In the genomic region with DNA sequence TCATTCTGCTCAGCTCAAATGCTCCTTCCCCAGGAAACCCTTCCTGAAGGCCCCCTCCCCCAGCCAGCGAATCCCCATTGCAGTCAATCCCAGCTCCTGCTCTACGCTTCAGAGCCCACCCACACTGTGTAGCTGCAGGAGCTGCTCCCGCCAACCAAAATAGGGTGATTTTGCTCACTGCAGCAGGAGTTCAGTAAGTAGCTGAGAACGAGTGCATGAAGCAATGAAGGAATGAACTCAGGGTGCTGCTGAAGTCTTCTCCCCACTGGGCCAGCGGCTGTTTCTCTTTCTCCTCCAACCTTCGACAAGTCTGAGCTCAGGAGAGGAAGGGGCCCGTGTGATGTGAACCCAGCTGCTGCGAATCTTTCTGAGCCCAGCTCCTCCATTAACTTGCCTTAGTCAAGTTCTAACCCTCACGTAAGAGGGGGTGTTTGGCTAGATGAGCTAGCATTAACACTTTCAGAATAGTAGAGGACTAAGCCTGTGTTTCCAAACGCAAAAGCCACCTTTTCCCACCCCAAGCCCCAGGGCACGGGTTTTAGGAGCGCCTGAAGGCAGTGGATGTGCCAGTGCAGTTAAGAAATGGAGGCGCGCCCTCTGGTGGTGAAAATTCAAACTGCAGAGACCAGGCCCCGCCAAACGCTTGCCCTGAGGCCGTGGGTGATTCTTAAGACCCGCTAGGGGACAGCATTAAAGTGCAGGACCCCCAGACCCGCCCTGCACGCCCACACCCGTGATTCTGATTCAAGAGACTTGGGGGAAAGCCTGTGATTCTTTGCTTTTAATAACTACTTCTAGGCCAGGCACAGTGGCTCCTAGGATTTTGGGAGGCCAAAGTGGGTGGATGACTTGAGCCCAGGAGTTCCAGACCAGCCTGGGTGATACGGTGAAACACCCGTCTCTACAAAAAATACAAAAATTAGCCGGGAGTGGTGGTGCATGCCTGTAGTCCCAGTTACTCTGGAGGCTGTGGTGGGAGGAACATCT, we compare ENCODE assay signal across 9 cellular contexts. TPM values are rescaled to one million over a fixed set of nuclear protein-coding genes. Genes with fewer than 3 reads are reported as not detected.
DNase-seq lines count a peak whose midpoint lies in the region; ATAC-seq and TF ChIP-seq lines count a peak whose summit lies in the region.
"Had no signal": no experiment of that assay in that cellular context is flagged by ENCODE, and none has a peak within 500 bp of the region (broad histone marks: within the 10 kb centered on the region; RNA-seq: fewer than 3 reads in every experiment).

No MANE protein-coding gene starts in this region.

- no peak overlapping the region for H3K4me3 Mint-ChIP-seq in activated CD8-positive, alpha-beta memory T cell treated with anti-CD3 and anti-CD28 coated beads, Interleukin-2, amount 10 ng/mL, durations not matched to agents 7 days and 5 days
- no peak overlapping the region for H3K4me3 Mint-ChIP-seq in nephron progenitor cell

- peaks cover 6% of the 10 kb centered on the region for H3K9me3 ChIP-seq in thoracic aorta

- CTCF ChIA-PET in activated CD8-positive, alpha-beta memory T cell treated with anti-CD3 and anti-CD28 coated beads, Interleukin-2, amount 10 ng/mL, durations not matched to agents 7 days and 5 days (lab: Charles Lee): interaction anchor here (0.7 to 2.0 kb wide), 16 partner anchors 8 to 513 kb away, joined by 3 to 14 read pairs (median 4); no protein-coding TSS in a partner anchor

- H3K27me3 Mint-ChIP-seq in activated CD8-positive, alpha-beta memory T cell treated with anti-CD3 and anti-CD28 coated beads, Interleukin-2, amount 10 ng/mL, durations not matched to agents 7 days and 5 days: peaks cover 13% of the 10 kb centered on the region
- H3K27me3 Mint-ChIP-seq in nephron progenitor cell (ENCODE audit: low read depth, poor library complexity): peaks cover 24% of the 10 kb centered on the region

- DNase-seq in COLO668 (lab: John Stamatoyannopoulos, UW; ENCODE audit: unreplicated experiment) (peak; percentile 63), NCI-H2171 (lab: John Stamatoyannopoulos, UW) (peak; percentile 13), nephron progenitor cell (peak; percentile 92), thoracic aorta (ENCODE audit: low spot score) (no peak)
- peak; percentile 60 for DNase-seq in activated CD8-positive, alpha-beta memory T cell treated with anti-CD3 and anti-CD28 coated beads, Interleukin-2, amount 10 ng/mL, durations not matched to agents 7 days and 5 days

- H3K4me1 Mint-ChIP-seq in activated CD8-positive, alpha-beta memory T cell treated with anti-CD3 and anti-CD28 coated beads, Interleukin-2, amount 10 ng/mL, durations not matched to agents 7 days and 5 days: no peaks in the 10 kb centered on the region
- H3K4me1 Mint-ChIP-seq in nephron progenitor cell: peaks cover 9% of the 10 kb centered on the region

- H3K36me3 Mint-ChIP-seq in activated CD8-positive, alpha-beta memory T cell treated with anti-CD3 and anti-CD28 coated beads, Interleukin-2, amount 10 ng/mL, durations not matched to agents 7 days and 5 days: no peaks in the 10 kb centered on the region
- H3K36me3 Mint-ChIP-seq in nephron progenitor cell (ENCODE audit: low read depth): peaks cover 8% of the 10 kb centered on the region

- peak; percentile 57 for ATAC-seq in GM21528 (IDR thresholded peaks at IDR 0.05; ENCODE audit: low FRiP score, unreplicated experiment)
- ATAC-seq in activated CD8-positive, alpha-beta memory T cell treated with anti-CD3 and anti-CD28 coated beads, Interleukin-2, amount 10 ng/mL, durations not matched to agents 7 days and 5 days: peak; percentile 70
- peak; percentile 50 for ATAC-seq in esophagus mucosa
- ATAC-seq in thoracic aorta (ENCODE audit: insufficient number of reproducible peaks, low FRiP score, low read depth): no peak
- no peak for ATAC-seq in HG02885 (IDR thresholded peaks at IDR 0.05; ENCODE audit: poor library complexity, unreplicated experiment)

- no peak overlapping the region for H3K27ac Mint-ChIP-seq in activated CD8-positive, alpha-beta memory T cell treated with anti-CD3 and anti-CD28 coated beads, Interleukin-2, amount 10 ng/mL, durations not matched to agents 7 days and 5 days
- no peak overlapping the region for H3K27ac Mint-ChIP-seq in nephron progenitor cell

- H3K27ac ChIP-seq in thoracic aorta: no peak overlapping the region

- no peaks in the 10 kb centered on the region for H3K27me3 ChIP-seq in thoracic aorta (replicated peaks; ENCODE audit: insufficient read depth)

- peak; percentile 98 for TF ChIP-seq CTCF in nephron progenitor cell (IDR thresholded peaks at IDR 0.05)
- peak; percentile 89 for TF ChIP-seq CTCF in thoracic aorta (IDR thresholded peaks at IDR 0.05)

- no peaks in the 10 kb centered on the region for H3K9me3 Mint-ChIP-seq in activated CD8-positive, alpha-beta memory T cell treated with anti-CD3 and anti-CD28 coated beads, Interleukin-2, amount 10 ng/mL, durations not matched to agents 7 days and 5 days (ENCODE audit: low read depth)
- H3K9me3 Mint-ChIP-seq in nephron progenitor cell: peaks cover 24% of the 10 kb centered on the region

- no peaks in the 10 kb centered on the region for H3K36me3 ChIP-seq in thoracic aorta

- no peaks in the 10 kb centered on the region for H3K4me1 ChIP-seq in thoracic aorta (ENCODE audit: control insufficient read depth in 1 of 2, low read depth in 2 of 2)

- H3K4me3 ChIP-seq in thoracic aorta: no peak overlapping the region

RNA-seq across cellular contexts. Expression of gene SERPINA4, which starts 11.9 kb away (rescaled TPM):
- total RNA-seq in activated CD8-positive, alpha-beta memory T cell treated with anti-CD3 and anti-CD28 coated beads, Interleukin-2, amount 10 ng/mL, durations not matched to agents 7 days and 5 days: not detected
- total RNA-seq in esophagus mucosa (not detected), thoracic aorta (not detected)
- total RNA-seq: urinary bladder had no signal

RNA-seq across cellular contexts. Expression of gene SERPINA5, which starts 31.9 kb away (rescaled TPM):
- total RNA-seq in activated CD8-positive, alpha-beta memory T cell treated with anti-CD3 and anti-CD28 coated beads, Interleukin-2, amount 10 ng/mL, durations not matched to agents 7 days and 5 days: not detected
- total RNA-seq in esophagus mucosa: 0.28 TPM
- total RNA-seq in thoracic aorta: 1 to 10 TPM; 4.4 to 6.8 TPM

RNA-seq across cellular contexts. Expression of gene SERPINA12, which starts 40.0 kb away (rescaled TPM):
- not detected for total RNA-seq in activated CD8-positive, alpha-beta memory T cell treated with anti-CD3 and anti-CD28 coated beads, Interleukin-2, amount 10 ng/mL, durations not matched to agents 7 days and 5 days
- total RNA-seq in esophagus mucosa (not detected), thoracic aorta (not detected)
- total RNA-seq: urinary bladder had no signal

Comparison
In these comparisons a context has a peak if more than half of its experiments do, and no peak if none do; other contexts are left out.
1. ATAC-seq: peak in GM21528 (single experiment), activated CD8-positive, alpha-beta memory T cell treated with anti-CD3 and anti-CD28 coated beads, Interleukin-2, amount 10 ng/mL, durations not matched to agents 7 days and 5 days (single experiment) and esophagus mucosa (single experiment); none in thoracic aorta (single experiment) and HG02885 (single experiment).